In genomic region chr20:58514321-58515239, GRCh38 we compare ENCODE assay signal across 14 cellular contexts. TPM values are rescaled to one million over a fixed set of nuclear protein-coding genes. Genes with fewer than 3 reads are reported as not detected.
DNase-seq lines count a peak whose midpoint lies in the region; ATAC-seq and TF ChIP-seq lines count a peak whose summit lies in the region.
"Had no signal": no experiment of that assay in that cellular context is flagged by ENCODE, and none has a peak within 500 bp of the region (broad histone marks: within the 10 kb centered on the region; RNA-seq: fewer than 3 reads in every experiment).

No MANE protein-coding gene starts in this region.

- peaks cover 23% of the 10 kb centered on the region for H3K4me1 Mint-ChIP-seq in nephron

- H3K27me3 Mint-ChIP-seq in nephron (ENCODE audit: low read depth) = no peaks in the 10 kb centered on the region

- H3K9me3 Mint-ChIP-seq in nephron = no peaks in the 10 kb centered on the region
- H3K9me3 Mint-ChIP-seq: stimulated activated naive B cell treated with anti-CD40 and anti-IgM and Interleukin-4, amounts not matched to agents 10 μg/mL and 1 μg/mL and 100 μg/mL, for 72 hours had no signal

- TF ChIP-seq CTCF in RWPE2 (IDR thresholded peaks at IDR 0.05; ENCODE audit: poor library complexity, severe bottlenecking) (no peak), fibroblast of the aortic adventitia (IDR thresholded peaks at IDR 0.05; ENCODE audit: insufficient read depth, low read length) (no peak), nephron (IDR thresholded peaks at IDR 0.05; ENCODE audit: unreplicated experiment in 3 of 3) (no peak)

- H3K36me3 Mint-ChIP-seq in nephron (ENCODE audit: low read depth) = no peaks in the 10 kb centered on the region
- H3K36me3 Mint-ChIP-seq: stimulated activated naive B cell treated with anti-CD40 and anti-IgM and Interleukin-4, amounts not matched to agents 10 μg/mL and 1 μg/mL and 100 μg/mL, for 72 hours had no signal

- H3K4me3 ChIP-seq in RWPE2 (ENCODE audit: severe bottlenecking) = peak overlapping the region; percentile 27
- peak overlapping the region; percentile 66 for H3K4me3 ChIP-seq in fibroblast of the aortic adventitia (ENCODE audit: low read depth, low read length)
- H3K4me3 ChIP-seq: body of pancreas had no signal

- ATAC-seq in RWPE2 (ENCODE audit: low read depth) = peak; percentile 35
- ATAC-seq in HG02759 (IDR thresholded peaks at IDR 0.05; ENCODE audit: unreplicated experiment) = no peak
- ATAC-seq: body of pancreas; stimulated activated naive B cell treated with anti-CD40 and anti-IgM and Interleukin-4, amounts not matched to agents 10 μg/mL and 1 μg/mL and 100 μg/mL, for 72 hours had no signal

- H3K4me3 Mint-ChIP-seq in nephron = peak overlapping the region; percentile 77 to 83 (median 82)
- H3K4me3 Mint-ChIP-seq: stimulated activated naive B cell treated with anti-CD40 and anti-IgM and Interleukin-4, amounts not matched to agents 10 μg/mL and 1 μg/mL and 100 μg/mL, for 72 hours had no signal

- peaks cover 18% of the 10 kb centered on the region for H3K27me3 ChIP-seq in RWPE2 (ENCODE audit: insufficient read depth, poor library complexity, severe bottlenecking)
- H3K27me3 ChIP-seq: BE2C had no signal

- H3K36me3 ChIP-seq in RWPE2 (ENCODE audit: low read depth) = no peaks in the 10 kb centered on the region
- H3K36me3 ChIP-seq: BE2C had no signal

- no peaks in the 10 kb centered on the region for H3K9me3 ChIP-seq in RWPE2 (ENCODE audit: severe bottlenecking)
- H3K9me3 ChIP-seq: BE2C, body of pancreas had no signal

- peaks cover 4% of the 10 kb centered on the region for H3K4me1 ChIP-seq in RWPE2 (ENCODE audit: insufficient read depth, poor library complexity, severe bottlenecking)
- H3K4me1 ChIP-seq: body of pancreas had no signal

- H3K27ac Mint-ChIP-seq in nephron = peak overlapping the region in 1 of 3 experiments; percentile 20
- H3K27ac Mint-ChIP-seq: stimulated activated naive B cell treated with anti-CD40 and anti-IgM and Interleukin-4, amounts not matched to agents 10 μg/mL and 1 μg/mL and 100 μg/mL, for 72 hours had no signal

- no peak overlapping the region for H3K27ac ChIP-seq in RWPE2 (ENCODE audit: poor library complexity, severe bottlenecking)
- H3K27ac ChIP-seq: body of pancreas had no signal

- DNase-seq in AG08396 (ENCODE audit: low spot score) (peak; percentile 33), RWPE2 (ENCODE audit: low spot score) (peak; percentile 81), fibroblast of the aortic adventitia (ENCODE audit: low read depth) (peak; percentile 33), Ammon's horn (ENCODE audit: low spot score) (no peak), NCI-H2171 treated with DMSO at 0.1 percent for 48 hours (lab: John Stamatoyannopoulos, UW) (no peak), DMS53 (lab: John Stamatoyannopoulos, UW) (no peak)
- DNase-seq: BE2C; body of pancreas; NCI-H146; SHP77 treated with DMSO at 0.1 percent for 48 hours; stimulated activated CD4-positive, alpha-beta T cell treated with anti-CD3 and anti-CD28 coated beads, Interleukin-12 subunit alpha, Interleukin-12 subunit beta, amount 100 ng/mL, for 4 hours; stimulated activated naive B cell treated with anti-CD40 and anti-IgM and Interleukin-4, amounts not matched to agents 10 μg/mL and 1 μg/mL and 100 μg/mL, for 72 hours had no signal

RNA-seq across cellular contexts. Expression of gene APCDD1L, which starts 0.6 kb away (rescaled TPM):
- total RNA-seq in fibroblast of the aortic adventitia (ENCODE audit: low replicate concordance) = 1.6 and 20.8 TPM in 2 replicates

Comparison
In these comparisons a context has a peak if more than half of its experiments do, and no peak if none do; other contexts are left out.
1. DNase-seq: peak in AG08396 (single experiment), RWPE2 (single experiment) and fibroblast of the aortic adventitia (single experiment); none in Ammon's horn (single experiment), NCI-H2171 treated with DMSO at 0.1 percent for 48 hours (single experiment) and DMS53 (single experiment).